25 cellular contexts compared by ENCODE assay signal in the genomic region with DNA sequence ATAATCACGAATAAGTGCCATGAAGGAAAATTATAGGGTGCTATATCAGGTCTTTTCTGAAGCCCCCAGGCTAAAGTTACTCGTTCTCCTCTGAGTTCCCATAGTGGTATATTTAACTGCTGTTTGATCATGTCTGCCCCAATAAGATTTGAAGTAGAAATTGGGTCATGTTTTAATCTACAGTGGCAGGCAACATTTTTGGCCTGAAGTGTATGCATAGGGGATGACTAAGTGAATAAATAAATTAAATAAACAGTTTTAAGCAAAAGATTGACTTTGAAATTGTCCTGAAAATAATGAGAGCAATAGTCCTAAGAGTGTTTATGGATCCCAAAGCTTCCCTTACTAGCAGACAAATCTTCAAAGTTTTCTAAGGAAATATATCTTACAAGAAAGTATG.
"Had no signal": no experiment of that assay in that cellular context is flagged by ENCODE, and none has a peak within 500 bp of the region (broad histone marks: within the 10 kb centered on the region; RNA-seq: fewer than 3 reads in every experiment).

No MANE protein-coding gene starts in this region.

- H3K4me3 Mint-ChIP-seq: dendritic cell treated with granulocyte-macrophage colony-stimulating factor and Interleukin-4, amounts not matched to agents 40 ng/mL and 50 ng/mL, for 4 days; effector memory CD8-positive, alpha-beta T cell; endodermal cell had no signal

- H3K27me3 ChIP-seq: colonic mucosa, dorsolateral prefrontal cortex, esophagus muscularis mucosa, esophagus squamous epithelium, foreskin keratinocyte, gastrocnemius medialis, gastroesophageal sphincter, heart left ventricle, heart right ventricle had no signal

- H3K9me3 ChIP-seq: colonic mucosa, esophagus muscularis mucosa, esophagus squamous epithelium, gastrocnemius medialis, gastroesophageal sphincter, heart left ventricle, heart right ventricle had no signal

- H3K4me1 ChIP-seq: colonic mucosa, esophagus muscularis mucosa, esophagus squamous epithelium, foreskin keratinocyte, gastrocnemius medialis, gastroesophageal sphincter, heart left ventricle, heart right ventricle had no signal

- H3K36me3 ChIP-seq: colonic mucosa, esophagus muscularis mucosa, esophagus squamous epithelium, gastrocnemius medialis, gastroesophageal sphincter, heart left ventricle, heart right ventricle had no signal

- H3K27ac ChIP-seq: colonic mucosa, coronary artery, dorsolateral prefrontal cortex, epithelial cell of prostate, esophagus muscularis mucosa, esophagus squamous epithelium, foreskin keratinocyte, gastrocnemius medialis, gastroesophageal sphincter, heart left ventricle, heart right ventricle had no signal

- H3K4me3 ChIP-seq: colonic mucosa, coronary artery, dorsolateral prefrontal cortex, esophagus muscularis mucosa, esophagus squamous epithelium, gastrocnemius medialis, gastroesophageal sphincter, heart left ventricle, heart right ventricle had no signal

- DNase-seq: colonic mucosa; cortex of kidney; dermis blood vessel endothelial cell; dorsolateral prefrontal cortex; effector CD4-positive, alpha-beta T cell; effector CD8-positive, alpha-beta T cell; effector memory CD4-positive, alpha-beta T cell; effector memory CD8-positive, alpha-beta T cell; endodermal cell; erythroblast; esophagus squamous epithelium; foreskin fibroblast; foreskin keratinocyte; foreskin melanocyte; gastrocnemius medialis; glutamatergic neuron; head of caudate nucleus; heart left ventricle; heart right ventricle had no signal

- H3K27ac Mint-ChIP-seq: dendritic cell treated with granulocyte-macrophage colony-stimulating factor and Interleukin-4, amounts not matched to agents 40 ng/mL and 50 ng/mL, for 4 days; effector memory CD8-positive, alpha-beta T cell; endodermal cell had no signal

- H3K9me3 Mint-ChIP-seq: dendritic cell treated with granulocyte-macrophage colony-stimulating factor and Interleukin-4, amounts not matched to agents 40 ng/mL and 50 ng/mL, for 4 days; effector memory CD8-positive, alpha-beta T cell; endodermal cell had no signal

- ATAC-seq: effector memory CD8-positive, alpha-beta T cell; esophagus mucosa; foreskin keratinocyte; gastrocnemius medialis; gastroesophageal sphincter; heart left ventricle; heart right ventricle had no signal

- H3K27me3 Mint-ChIP-seq: effector memory CD8-positive, alpha-beta T cell had no signal
